Comparison of ENCODE assay signal across 1 cellular context in genomic region chr14:88516742-88517418, GRCh38.
TF ChIP-seq lines count a peak whose summit lies in the region.

No MANE protein-coding gene starts in this region.

TF ChIP-seq in GM12878, 131 proteins besides CTCF, POLR2A, EP300 and RAD21:
- TF ChIP-seq NR2F1 (conservative IDR thresholded peaks at IDR 0.05) (no peak), ZBTB40 (IDR thresholded peaks at IDR 0.05; ENCODE audit: borderline replicate concordance) (no peak), SPI1 (IDR thresholded peaks at IDR 0.05; ENCODE audit: borderline replicate concordance, insufficient read depth, low read depth, low read length) (no peak)
